In the genomic region with DNA sequence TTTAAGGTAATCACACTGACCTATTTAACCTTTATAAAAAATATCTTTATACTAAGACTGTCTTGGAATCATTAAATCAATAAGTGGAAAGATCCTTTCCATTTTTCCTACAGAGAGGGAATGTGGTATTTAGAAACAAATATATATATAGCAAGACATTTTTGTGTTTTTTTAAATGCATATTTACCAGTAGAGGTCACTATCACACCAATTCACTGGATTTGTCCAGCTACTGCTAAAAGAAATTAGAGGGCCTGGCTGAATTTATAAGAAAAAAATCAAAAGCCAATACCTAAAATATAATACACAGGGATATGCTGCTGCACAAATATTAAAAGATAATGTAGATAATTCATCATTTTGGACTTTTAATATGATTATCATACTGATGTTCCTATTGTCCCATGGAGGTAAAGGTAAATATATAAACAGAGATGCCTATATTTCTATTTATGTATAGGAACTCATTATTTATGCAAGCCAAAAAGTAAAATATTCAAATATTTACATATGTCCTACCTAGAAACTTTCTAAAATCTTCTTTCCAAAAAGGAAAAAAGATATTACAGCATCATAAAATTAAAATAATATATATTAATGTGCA, we compare ENCODE assay signal across 8 cellular contexts.
DNase-seq lines count a peak whose midpoint lies in the region; TF ChIP-seq lines count a peak whose summit lies in the region.

No MANE protein-coding gene starts in this region.

- peak; percentile 22 for DNase-seq in BJ (ENCODE audit: low read depth)
- peak; percentile 40 for DNase-seq in HCEC 1CT
- peak; percentile 9 for DNase-seq in RPMI8226
- peak; percentile 33 to 73 for DNase-seq in foreskin fibroblast
- DNase-seq in superior temporal gyrus (ENCODE audit: extremely low spot score) = peak; percentile 76
- DNase-seq in stimulated activated CD4-positive, alpha-beta T cell treated with anti-CD3 and anti-CD28 coated beads, Interleukin-4, amount 100 ng/mL, for 24 hours = no peak
- no peak for DNase-seq in activated T-cell treated with anti-CD3 and anti-CD28 coated beads for 4 hours
- no peak for DNase-seq in cerebellar nuclear complex (lab: John Stamatoyannopoulos, UW)

- peak; percentile 29; the same call in 1 of the 2 replicates for TF ChIP-seq CTCF in BJ (IDR thresholded peaks at IDR 0.05; ENCODE audit: insufficient read depth, low read depth, low read length)
- no peak for TF ChIP-seq CTCF in foreskin fibroblast (IDR thresholded peaks at IDR 0.05; ENCODE audit: low read depth, low read length)

- H3K27me3 ChIP-seq in BJ (ENCODE audit: control insufficient read depth, insufficient read depth, low read length) = no peaks in the 10 kb centered on the region

- POLR2A ChIA-PET in BJ (lab: Charles Lee) = no interaction called here

- CTCF ChIA-PET in BJ (lab: Yijun Ruan, JAX) = interaction anchor here (0.6 to 3.5 kb wide), 16 partner anchors 12 to 497 kb away, joined by 3 to 25 read pairs (median 4); a partner anchor contains a TSS

- H3K4me3 ChIP-seq in BJ (ENCODE audit: low read depth, low read length) = no peak overlapping the region
- H3K4me3 ChIP-seq in foreskin fibroblast (ENCODE audit: low read depth in 1 of 2, low read length in 2 of 2) = no peak overlapping the region

- H3K36me3 ChIP-seq in BJ (ENCODE audit: control insufficient read depth, insufficient read depth, low read length) = peaks cover 11% of the 10 kb centered on the region

Comparison
In these comparisons a context has a peak if more than half of its experiments do, and no peak if none do; other contexts are left out.
1. DNase-seq: peak in BJ (single experiment), HCEC 1CT (single experiment), RPMI8226 (single experiment), foreskin fibroblast (2 of 2) and superior temporal gyrus (single experiment); none in stimulated activated CD4-positive, alpha-beta T cell treated with anti-CD3 and anti-CD28 coated beads, Interleukin-4, amount 100 ng/mL, for 24 hours (single experiment), activated T-cell treated with anti-CD3 and anti-CD28 coated beads for 4 hours (single experiment) and cerebellar nuclear complex (0 of 2).